ENCODE assay signal across 9 cellular contexts in the genomic region with DNA sequence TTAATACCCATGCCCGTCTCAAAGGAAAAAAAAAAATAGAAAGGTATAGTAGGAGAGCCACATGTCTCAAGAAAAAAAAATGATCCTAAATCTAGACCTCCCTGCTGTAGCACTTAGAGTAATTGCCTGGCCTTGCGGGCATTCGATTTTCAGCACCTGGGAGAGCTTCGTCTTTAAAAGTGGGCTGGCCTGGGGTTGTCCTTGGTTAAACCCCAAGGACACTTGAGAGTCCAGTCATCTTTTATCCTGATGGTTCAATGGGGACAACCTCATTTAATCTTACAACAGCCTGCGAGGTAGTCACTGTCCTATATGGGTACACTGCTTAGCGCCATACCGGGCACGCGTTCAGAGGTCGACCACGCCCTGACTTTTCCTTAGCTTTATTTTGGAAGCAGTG.
DNase-seq lines count a peak whose midpoint lies in the region; ATAC-seq and TF ChIP-seq lines count a peak whose summit lies in the region.
"Had no signal": no experiment of that assay in that cellular context is flagged by ENCODE, and none has a peak within 500 bp of the region (broad histone marks: within the 10 kb centered on the region; RNA-seq: fewer than 3 reads in every experiment).

No MANE protein-coding gene starts in this region.

- peaks cover 9 to 14% of the 10 kb centered on the region in 2 donors for H3K4me1 ChIP-seq in muscle layer of duodenum (ENCODE audit: control insufficient read depth in 1 of 2, insufficient read depth in 2 of 2, low read length in 2 of 2)
- no peaks in the 10 kb centered on the region for H3K4me1 ChIP-seq in aorta (ENCODE audit: control insufficient read depth in 1 of 2, insufficient read depth in 2 of 2, low read length in 2 of 2)

- H3K27me3 ChIP-seq in muscle layer of duodenum (ENCODE audit: low read depth, low read length) = peaks cover 10% of the 10 kb centered on the region
- H3K27me3 ChIP-seq in aorta (ENCODE audit: control insufficient read depth in 1 of 2, insufficient read depth in 2 of 2, low read length in 1 of 2) = peaks cover 0 to 3% of the 10 kb centered on the region in 2 donors

- TF ChIP-seq CTCF in choroid plexus epithelial cell (conservative IDR thresholded peaks at IDR 0.05; ENCODE audit: low read depth, low read length) = no peak

- ATAC-seq in HG03196 (IDR thresholded peaks at IDR 0.05; ENCODE audit: unreplicated experiment) (peak; percentile 1), GM19397 (IDR thresholded peaks at IDR 0.05; ENCODE audit: unreplicated experiment) (no peak), aorta (ENCODE audit: low FRiP score) (no peak)

- intact Hi-C loops in aorta (cut with DNase I) = loop anchor here (5.0 to 10.0 kb wide), 2 partner anchors 937 to 939 kb away; no protein-coding TSS in a partner anchor

- H3K27ac ChIP-seq in muscle layer of duodenum (ENCODE audit: low read length) (no peak overlapping the region), aorta (ENCODE audit: low read depth in 1 of 2, low read length in 2 of 2) (no peak overlapping the region)

- peak; percentile 36 for DNase-seq in ELR (ENCODE audit: low read depth)
- DNase-seq in choroid plexus epithelial cell (ENCODE audit: low read depth) = peak; percentile 17
- no peak for DNase-seq in AG08396 (ENCODE audit: low spot score)
- no peak for DNase-seq in SK-N-DZ (ENCODE audit: low spot score)
- no peak for DNase-seq in aorta

- H3K9me3 ChIP-seq in muscle layer of duodenum (ENCODE audit: control insufficient read depth in 1 of 2, low read length in 2 of 2) (no peaks in the 10 kb centered on the region), aorta (ENCODE audit: control insufficient read depth, low read length) (peaks cover 1% of the 10 kb centered on the region)

- H3K4me3 ChIP-seq in choroid plexus epithelial cell (ENCODE audit: low read depth, low read length) (peak overlapping the region; percentile 42), muscle layer of duodenum (ENCODE audit: low read depth in 1 of 2, low read length in 2 of 2) (peak overlapping the region; percentile 57 to 65), aorta (ENCODE audit: low read length in 2 of 2) (no peak overlapping the region)
- H3K4me3 ChIP-seq: K562 had no signal

- no peaks in the 10 kb centered on the region for H3K36me3 ChIP-seq in muscle layer of duodenum (ENCODE audit: control insufficient read depth in 1 of 2, insufficient read depth in 2 of 2, low read length in 2 of 2)
- no peaks in the 10 kb centered on the region for H3K36me3 ChIP-seq in aorta (ENCODE audit: control insufficient read depth in 1 of 2, insufficient read depth in 2 of 2, low read length in 1 of 2)

- 5% methylated on average over 11 of the region's 11 CpGs for WGBS in aorta, 2 donors

Comparison
In these comparisons a context has a peak if more than half of its experiments do, and no peak if none do; other contexts are left out.
1. DNase-seq: peak in ELR (single experiment) and choroid plexus epithelial cell (single experiment); none in AG08396 (single experiment), SK-N-DZ (single experiment) and aorta (0 of 2).
2. H3K4me3 ChIP-seq: peak in choroid plexus epithelial cell (single experiment) and muscle layer of duodenum (2 of 2); none in aorta (0 of 2).